8 cellular contexts compared by ENCODE assay signal in genomic region chr19:46661020-46661731, GRCh38. TPM values are rescaled to one million over a fixed set of nuclear protein-coding genes. Genes with fewer than 3 reads are reported as not detected.
DNase-seq lines count a peak whose midpoint lies in the region; ATAC-seq lines count a peak whose summit lies in the region.

DACT3 (minus strand) TSS chr19:46661182; CDS start chr19:46661064, 118 bp downstream.

- no peaks in the 10 kb centered on the region for H3K9me3 Mint-ChIP-seq in activated naive CD8-positive, alpha-beta T cell treated with anti-CD3 and anti-CD28 coated beads for 36 hours

- ATAC-seq in HG02642 (IDR thresholded peaks at IDR 0.05; ENCODE audit: poor library complexity, unreplicated experiment), result peak; percentile 94

- peak within 1 kb of the TSS; percentile 78 for H3K27ac Mint-ChIP-seq in activated naive CD8-positive, alpha-beta T cell treated with anti-CD3 and anti-CD28 coated beads for 36 hours

- peaks cover 22% of the 10 kb centered on the region for H3K4me1 Mint-ChIP-seq in activated naive CD8-positive, alpha-beta T cell treated with anti-CD3 and anti-CD28 coated beads for 36 hours

- H3K4me3 Mint-ChIP-seq in activated naive CD8-positive, alpha-beta T cell treated with anti-CD3 and anti-CD28 coated beads for 36 hours, result peak within 1 kb of the TSS; percentile 71

- DNase-seq in GM04504 (ENCODE audit: low read depth) (peak; percentile 99), NCI-H1105 (lab: John Stamatoyannopoulos, UW) (peak; percentile 100), SKM-1 (lab: John Stamatoyannopoulos, UW; ENCODE audit: unreplicated experiment) (peak; percentile 87), glomerular visceral epithelial cell (ENCODE audit: extremely low spot score) (peak; percentile 100), nucleus accumbens (lab: John Stamatoyannopoulos, UW) (peak; percentile 98 to 100 (median 100)), superior temporal gyrus (ENCODE audit: extremely low spot score) (peak; percentile 100)
- peak; percentile 100 for DNase-seq in activated naive CD8-positive, alpha-beta T cell treated with anti-CD3 and anti-CD28 coated beads for 36 hours

- peaks cover 2% of the 10 kb centered on the region for H3K36me3 Mint-ChIP-seq in activated naive CD8-positive, alpha-beta T cell treated with anti-CD3 and anti-CD28 coated beads for 36 hours

- peaks cover 31% of the 10 kb centered on the region for H3K27me3 Mint-ChIP-seq in activated naive CD8-positive, alpha-beta T cell treated with anti-CD3 and anti-CD28 coated beads for 36 hours

RNA-seq across cellular contexts. Expression of gene DACT3, which starts in this region (rescaled TPM):
- 1 to 10 TPM; 3.7 to 3.9 TPM for total RNA-seq in activated naive CD8-positive, alpha-beta T cell treated with anti-CD3 and anti-CD28 coated beads for 36 hours

Comparison
In these comparisons a context has a peak if more than half of its experiments do, and no peak if none do; other contexts are left out.
1. Peak in every context shown above with its lines: DNase-seq and ATAC-seq.